In the genomic region with DNA sequence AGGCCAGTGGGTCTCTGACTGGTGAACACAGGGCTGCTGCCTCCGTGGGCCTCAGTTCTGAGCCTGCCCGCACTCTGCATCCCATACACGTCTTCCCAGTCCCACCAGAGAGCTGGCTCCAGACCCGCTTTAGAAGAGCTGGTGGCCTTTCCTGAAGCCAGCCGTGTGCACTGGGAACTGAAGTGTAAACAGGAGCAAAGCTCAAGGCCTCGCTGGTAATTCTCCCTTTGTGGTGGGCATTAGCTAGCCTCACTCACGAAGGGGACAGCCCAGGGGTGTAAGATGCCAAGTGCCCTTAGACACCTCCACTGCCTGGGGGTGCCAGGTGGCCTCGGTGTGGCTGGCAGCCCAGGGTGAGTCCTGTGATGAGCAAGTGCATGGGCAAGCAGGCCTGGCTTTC, we compare ENCODE assay signal across 1 cellular context.
A peak's percentile ranks its signal among the peaks of the same experiment; 100 is the strongest.
TF ChIP-seq lines count a peak whose summit lies in the region.

No MANE protein-coding gene starts in this region.

TF ChIP-seq in HepG2, 621 proteins besides CTCF, POLR2A, EP300 and RAD21 (continued from another document and continues in another):
- TF ChIP-seq, protein P1, sequence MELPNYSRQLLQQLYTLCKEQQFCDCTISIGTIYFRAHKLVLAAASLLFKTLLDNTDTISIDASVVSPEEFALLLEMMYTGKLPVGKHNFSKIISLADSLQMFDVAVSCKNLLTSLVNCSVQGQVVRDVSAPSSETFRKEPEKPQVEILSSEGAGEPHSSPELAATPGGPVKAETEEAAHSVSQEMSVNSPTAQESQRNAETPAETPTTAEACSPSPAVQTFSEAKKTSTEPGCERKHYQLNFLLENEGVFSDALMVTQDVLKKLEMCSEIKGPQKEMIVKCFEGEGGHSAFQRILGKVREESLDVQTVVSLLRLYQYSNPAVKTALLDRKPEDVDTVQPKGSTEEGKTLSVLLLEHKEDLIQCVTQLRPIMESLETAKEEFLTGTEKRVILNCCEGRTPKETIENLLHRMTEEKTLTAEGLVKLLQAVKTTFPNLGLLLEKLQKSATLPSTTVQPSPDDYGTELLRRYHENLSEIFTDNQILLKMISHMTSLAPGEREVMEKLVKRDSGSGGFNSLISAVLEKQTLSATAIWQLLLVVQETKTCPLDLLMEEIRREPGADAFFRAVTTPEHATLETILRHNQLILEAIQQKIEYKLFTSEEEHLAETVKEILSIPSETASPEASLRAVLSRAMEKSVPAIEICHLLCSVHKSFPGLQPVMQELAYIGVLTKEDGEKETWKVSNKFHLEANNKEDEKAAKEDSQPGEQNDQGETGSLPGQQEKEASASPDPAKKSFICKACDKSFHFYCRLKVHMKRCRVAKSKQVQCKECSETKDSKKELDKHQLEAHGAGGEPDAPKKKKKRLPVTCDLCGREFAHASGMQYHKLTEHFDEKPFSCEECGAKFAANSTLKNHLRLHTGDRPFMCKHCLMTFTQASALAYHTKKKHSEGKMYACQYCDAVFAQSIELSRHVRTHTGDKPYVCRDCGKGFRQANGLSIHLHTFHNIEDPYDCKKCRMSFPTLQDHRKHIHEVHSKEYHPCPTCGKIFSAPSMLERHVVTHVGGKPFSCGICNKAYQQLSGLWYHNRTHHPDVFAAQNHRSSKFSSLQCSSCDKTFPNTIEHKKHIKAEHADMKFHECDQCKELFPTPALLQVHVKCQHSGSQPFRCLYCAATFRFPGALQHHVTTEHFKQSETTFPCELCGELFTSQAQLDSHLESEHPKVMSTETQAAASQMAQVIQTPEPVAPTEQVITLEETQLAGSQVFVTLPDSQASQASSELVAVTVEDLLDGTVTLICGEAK (IDR thresholded peaks at IDR 0.05) = no peak
- TF ChIP-seq, protein P1 (CRISPR knock-in tag; IDR thresholded peaks at IDR 0.05) = peak; percentile 53; the same call in 1 of the 2 replicates
- TF ChIP-seq POLR2G (IDR thresholded peaks at IDR 0.05; ENCODE audit: low read depth, low read length) (no peak), NFE2L2 (IDR thresholded peaks at IDR 0.05; ENCODE audit: low read length) (no peak), ZNF782 (CRISPR knock-in tag; IDR thresholded peaks at IDR 0.05; ENCODE audit: borderline replicate concordance) (no peak), NR2F1 (CRISPR knock-in tag; IDR thresholded peaks at IDR 0.05) (no peak), ZMYM4 (CRISPR knock-in tag; IDR thresholded peaks at IDR 0.05) (peak; percentile 33; the same call in 1 of the 2 replicates), ZNF251 (CRISPR knock-in tag; IDR thresholded peaks at IDR 0.05) (no peak), LCORL (IDR thresholded peaks at IDR 0.05) (no peak), LCORL (CRISPR knock-in tag; IDR thresholded peaks at IDR 0.05) (peak; percentile 46; the same call in 1 of the 2 replicates), CBX1 (IDR thresholded peaks at IDR 0.05; ENCODE audit: low read depth) (no peak), TOPORS (CRISPR knock-in tag; IDR thresholded peaks at IDR 0.05) (peak; percentile 22; the same call in 1 of the 2 replicates), KDM5B (CRISPR knock-in tag; IDR thresholded peaks at IDR 0.05; ENCODE audit: borderline replicate concordance) (no peak; the same call in 1 of the 2 replicates), ZSCAN20 (CRISPR knock-in tag; IDR thresholded peaks at IDR 0.05; ENCODE audit: borderline replicate concordance) (0 out of 2 replicates have a peak, but pooled peaks have one; percentile 43), ZNF547 (CRISPR knock-in tag; IDR thresholded peaks at IDR 0.05) (no peak), ADNP (CRISPR knock-in tag; IDR thresholded peaks at IDR 0.05) (no peak), YY1 (IDR thresholded peaks at IDR 0.05; ENCODE audit: insufficient read depth, insufficient replicate concordance, low read depth, low read length) (no peak), ZNF441 (CRISPR knock-in tag; IDR thresholded peaks at IDR 0.05; ENCODE audit: borderline replicate concordance) (0 out of 2 replicates have a peak, but pooled peaks have one; percentile 54), RFX3 (CRISPR knock-in tag; IDR thresholded peaks at IDR 0.05) (no peak), ZNF766 (CRISPR knock-in tag; IDR thresholded peaks at IDR 0.05; ENCODE audit: borderline replicate concordance) (no peak), ARHGAP35 (CRISPR knock-in tag; IDR thresholded peaks at IDR 0.05; ENCODE audit: borderline replicate concordance) (no peak), HNF4G (IDR thresholded peaks at IDR 0.05; ENCODE audit: borderline replicate concordance, low read depth, low read length) (no peak), HNF4G (CRISPR knock-in tag; IDR thresholded peaks at IDR 0.05; ENCODE audit: borderline replicate concordance, low read depth) (peak; percentile 58; the same call in 1 of the 2 replicates), ZNF7 (CRISPR knock-in tag; IDR thresholded peaks at IDR 0.05) (no peak), ZNF841 (CRISPR knock-in tag; IDR thresholded peaks at IDR 0.05; ENCODE audit: borderline replicate concordance) (no peak), FOXA3 (CRISPR knock-in tag; IDR thresholded peaks at IDR 0.05) (peak; percentile 89), ZNF343 (CRISPR knock-in tag; IDR thresholded peaks at IDR 0.05) (no peak), FOXP1 (IDR thresholded peaks at IDR 0.05) (no peak), FOXP1 (CRISPR knock-in tag; IDR thresholded peaks at IDR 0.05) (0 out of 2 replicates have a peak, but pooled peaks have one; percentile 30), CEBPG (CRISPR knock-in tag; IDR thresholded peaks at IDR 0.05) (no peak), SOX6 (IDR thresholded peaks at IDR 0.05) (no peak), SOX6 (CRISPR knock-in tag; IDR thresholded peaks at IDR 0.05) (peak; percentile 67), TBX2 (CRISPR knock-in tag; IDR thresholded peaks at IDR 0.05; ENCODE audit: borderline replicate concordance) (peak; percentile 75; the same call in 1 of the 2 replicates), ZNF614 (CRISPR knock-in tag; IDR thresholded peaks at IDR 0.05; ENCODE audit: borderline replicate concordance) (0 out of 2 replicates have a peak, but pooled peaks have one; percentile 47), NKX3-1 (CRISPR knock-in tag; IDR thresholded peaks at IDR 0.05) (no peak)
- TF ChIP-seq, protein P2, sequence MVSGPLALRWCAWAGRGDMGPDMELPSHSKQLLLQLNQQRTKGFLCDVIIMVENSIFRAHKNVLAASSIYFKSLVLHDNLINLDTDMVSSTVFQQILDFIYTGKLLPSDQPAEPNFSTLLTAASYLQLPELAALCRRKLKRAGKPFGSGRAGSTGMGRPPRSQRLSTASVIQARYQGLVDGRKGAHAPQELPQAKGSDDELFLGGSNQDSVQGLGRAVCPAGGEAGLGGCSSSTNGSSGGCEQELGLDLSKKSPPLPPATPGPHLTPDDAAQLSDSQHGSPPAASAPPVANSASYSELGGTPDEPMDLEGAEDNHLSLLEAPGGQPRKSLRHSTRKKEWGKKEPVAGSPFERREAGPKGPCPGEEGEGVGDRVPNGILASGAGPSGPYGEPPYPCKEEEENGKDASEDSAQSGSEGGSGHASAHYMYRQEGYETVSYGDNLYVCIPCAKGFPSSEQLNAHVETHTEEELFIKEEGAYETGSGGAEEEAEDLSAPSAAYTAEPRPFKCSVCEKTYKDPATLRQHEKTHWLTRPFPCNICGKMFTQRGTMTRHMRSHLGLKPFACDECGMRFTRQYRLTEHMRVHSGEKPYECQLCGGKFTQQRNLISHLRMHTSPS (CRISPR knock-in tag; IDR thresholded peaks at IDR 0.05; ENCODE audit: low read depth) = peak; percentile 97
- TF ChIP-seq, protein P3, sequence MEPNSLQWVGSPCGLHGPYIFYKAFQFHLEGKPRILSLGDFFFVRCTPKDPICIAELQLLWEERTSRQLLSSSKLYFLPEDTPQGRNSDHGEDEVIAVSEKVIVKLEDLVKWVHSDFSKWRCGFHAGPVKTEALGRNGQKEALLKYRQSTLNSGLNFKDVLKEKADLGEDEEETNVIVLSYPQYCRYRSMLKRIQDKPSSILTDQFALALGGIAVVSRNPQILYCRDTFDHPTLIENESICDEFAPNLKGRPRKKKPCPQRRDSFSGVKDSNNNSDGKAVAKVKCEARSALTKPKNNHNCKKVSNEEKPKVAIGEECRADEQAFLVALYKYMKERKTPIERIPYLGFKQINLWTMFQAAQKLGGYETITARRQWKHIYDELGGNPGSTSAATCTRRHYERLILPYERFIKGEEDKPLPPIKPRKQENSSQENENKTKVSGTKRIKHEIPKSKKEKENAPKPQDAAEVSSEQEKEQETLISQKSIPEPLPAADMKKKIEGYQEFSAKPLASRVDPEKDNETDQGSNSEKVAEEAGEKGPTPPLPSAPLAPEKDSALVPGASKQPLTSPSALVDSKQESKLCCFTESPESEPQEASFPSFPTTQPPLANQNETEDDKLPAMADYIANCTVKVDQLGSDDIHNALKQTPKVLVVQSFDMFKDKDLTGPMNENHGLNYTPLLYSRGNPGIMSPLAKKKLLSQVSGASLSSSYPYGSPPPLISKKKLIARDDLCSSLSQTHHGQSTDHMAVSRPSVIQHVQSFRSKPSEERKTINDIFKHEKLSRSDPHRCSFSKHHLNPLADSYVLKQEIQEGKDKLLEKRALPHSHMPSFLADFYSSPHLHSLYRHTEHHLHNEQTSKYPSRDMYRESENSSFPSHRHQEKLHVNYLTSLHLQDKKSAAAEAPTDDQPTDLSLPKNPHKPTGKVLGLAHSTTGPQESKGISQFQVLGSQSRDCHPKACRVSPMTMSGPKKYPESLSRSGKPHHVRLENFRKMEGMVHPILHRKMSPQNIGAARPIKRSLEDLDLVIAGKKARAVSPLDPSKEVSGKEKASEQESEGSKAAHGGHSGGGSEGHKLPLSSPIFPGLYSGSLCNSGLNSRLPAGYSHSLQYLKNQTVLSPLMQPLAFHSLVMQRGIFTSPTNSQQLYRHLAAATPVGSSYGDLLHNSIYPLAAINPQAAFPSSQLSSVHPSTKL (CRISPR knock-in tag; IDR thresholded peaks at IDR 0.05) = peak; percentile 65
- TF ChIP-seq, protein P4, sequence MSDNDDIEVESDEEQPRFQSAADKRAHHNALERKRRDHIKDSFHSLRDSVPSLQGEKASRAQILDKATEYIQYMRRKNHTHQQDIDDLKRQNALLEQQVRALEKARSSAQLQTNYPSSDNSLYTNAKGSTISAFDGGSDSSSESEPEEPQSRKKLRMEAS (IDR thresholded peaks at IDR 0.05) = 0 out of 2 replicates have a peak, but pooled peaks have one; percentile 30
- TF ChIP-seq, protein P5, sequence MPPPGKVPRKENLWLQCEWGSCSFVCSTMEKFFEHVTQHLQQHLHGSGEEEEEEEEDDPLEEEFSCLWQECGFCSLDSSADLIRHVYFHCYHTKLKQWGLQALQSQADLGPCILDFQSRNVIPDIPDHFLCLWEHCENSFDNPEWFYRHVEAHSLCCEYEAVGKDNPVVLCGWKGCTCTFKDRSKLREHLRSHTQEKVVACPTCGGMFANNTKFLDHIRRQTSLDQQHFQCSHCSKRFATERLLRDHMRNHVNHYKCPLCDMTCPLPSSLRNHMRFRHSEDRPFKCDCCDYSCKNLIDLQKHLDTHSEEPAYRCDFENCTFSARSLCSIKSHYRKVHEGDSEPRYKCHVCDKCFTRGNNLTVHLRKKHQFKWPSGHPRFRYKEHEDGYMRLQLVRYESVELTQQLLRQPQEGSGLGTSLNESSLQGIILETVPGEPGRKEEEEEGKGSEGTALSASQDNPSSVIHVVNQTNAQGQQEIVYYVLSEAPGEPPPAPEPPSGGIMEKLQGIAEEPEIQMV (CRISPR knock-in tag; IDR thresholded peaks at IDR 0.05; ENCODE audit: low read depth) = no peak
- TF ChIP-seq, protein P6, sequence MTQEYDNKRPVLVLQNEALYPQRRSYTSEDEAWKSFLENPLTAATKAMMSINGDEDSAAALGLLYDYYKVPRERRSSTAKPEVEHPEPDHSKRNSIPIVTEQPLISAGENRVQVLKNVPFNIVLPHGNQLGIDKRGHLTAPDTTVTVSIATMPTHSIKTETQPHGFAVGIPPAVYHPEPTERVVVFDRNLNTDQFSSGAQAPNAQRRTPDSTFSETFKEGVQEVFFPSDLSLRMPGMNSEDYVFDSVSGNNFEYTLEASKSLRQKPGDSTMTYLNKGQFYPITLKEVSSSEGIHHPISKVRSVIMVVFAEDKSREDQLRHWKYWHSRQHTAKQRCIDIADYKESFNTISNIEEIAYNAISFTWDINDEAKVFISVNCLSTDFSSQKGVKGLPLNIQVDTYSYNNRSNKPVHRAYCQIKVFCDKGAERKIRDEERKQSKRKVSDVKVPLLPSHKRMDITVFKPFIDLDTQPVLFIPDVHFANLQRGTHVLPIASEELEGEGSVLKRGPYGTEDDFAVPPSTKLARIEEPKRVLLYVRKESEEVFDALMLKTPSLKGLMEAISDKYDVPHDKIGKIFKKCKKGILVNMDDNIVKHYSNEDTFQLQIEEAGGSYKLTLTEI (CRISPR knock-in tag; conservative IDR thresholded peaks at IDR 0.05) = no peak
- TF ChIP-seq, protein P7, sequence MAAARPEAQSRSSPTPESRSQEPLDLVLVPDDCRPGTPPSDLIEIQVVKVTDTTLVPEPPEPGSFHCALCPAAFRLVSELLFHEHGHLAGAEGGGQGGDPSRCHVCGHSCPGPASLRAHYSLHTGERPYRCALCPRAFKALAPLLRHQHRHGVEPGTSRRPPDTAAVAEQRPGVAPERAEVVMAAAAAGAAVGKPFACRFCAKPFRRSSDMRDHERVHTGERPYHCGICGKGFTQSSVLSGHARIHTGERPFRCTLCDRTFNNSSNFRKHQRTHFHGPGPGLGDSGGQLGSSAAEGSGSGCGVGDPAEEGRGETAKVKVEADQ (CRISPR knock-in tag; IDR thresholded peaks at IDR 0.05; ENCODE audit: borderline replicate concordance) = no peak
